In the genomic region with DNA sequence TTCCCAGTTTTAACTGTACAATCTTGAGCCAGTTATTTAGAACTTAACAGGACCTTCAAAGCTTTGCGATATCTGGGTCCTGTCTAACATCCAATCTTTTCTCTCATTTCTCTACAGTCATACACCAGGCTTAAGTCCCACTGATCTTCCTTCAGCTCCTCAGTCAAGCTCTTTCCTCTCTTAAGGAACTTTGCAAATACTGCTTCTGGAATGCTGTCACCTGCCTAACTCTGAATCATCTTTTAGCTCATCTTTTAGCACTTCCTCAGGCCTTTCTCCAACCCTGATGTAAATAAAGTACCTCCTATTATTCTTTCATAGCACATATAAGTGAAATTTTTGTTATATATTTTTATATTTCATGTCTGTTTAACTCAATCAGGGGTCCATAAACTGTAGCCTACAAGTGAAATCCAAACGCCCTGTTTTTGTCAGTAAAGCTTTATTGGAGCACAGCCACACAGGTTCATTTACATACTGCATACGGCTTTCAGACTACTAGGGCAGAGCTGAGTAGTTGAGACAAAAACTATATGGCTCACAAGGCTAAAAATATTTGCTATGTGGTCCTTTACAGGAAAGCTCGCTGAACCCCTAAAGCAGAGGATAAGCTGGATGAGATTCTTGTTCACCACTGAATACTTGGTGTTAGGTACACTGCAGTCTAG, we compare ENCODE assay signal across 14 cellular contexts.
DNase-seq lines count a peak whose midpoint lies in the region; ATAC-seq, FAIRE-seq and TF ChIP-seq lines count a peak whose summit lies in the region.
"Had no signal": no experiment of that assay in that cellular context is flagged by ENCODE, and none has a peak within 500 bp of the region (broad histone marks: within the 10 kb centered on the region; RNA-seq: fewer than 3 reads in every experiment).

No MANE protein-coding gene starts in this region.

- no peaks in the 10 kb centered on the region for H3K27me3 ChIP-seq in GM06990 (replicated peaks; ENCODE audit: control insufficient read depth, insufficient read depth, low read length)
- no peaks in the 10 kb centered on the region for H3K27me3 ChIP-seq in K562 (ENCODE audit: control insufficient read depth in 2 of 2, insufficient read depth in 2 of 2, low read length in 2 of 2)
- H3K27me3 ChIP-seq: Peyer's patch had no signal

- no TSS peak for BruUV-seq in K562 (replicated peaks; lab: Mats Ljungman, UMichigan)

- no peaks in the 10 kb centered on the region for H4K20me1 ChIP-seq in K562 (replicated peaks; ENCODE audit: control insufficient read depth, insufficient read depth, low read length)

- peaks cover 0 to 9% of the 10 kb centered on the region in 2 experiments; a peak in 1 of 5 replicates for H3K4me1 ChIP-seq in K562 (replicated peaks in 1 of 2; ENCODE audit: control insufficient read depth in 2 of 2, insufficient read depth in 2 of 2, low read length in 2 of 2)
- H3K4me1 ChIP-seq: Peyer's patch had no signal

- H3K27ac ChIP-seq in K562 (ENCODE audit: extremely low read depth, low read depth, low read length) = no peak overlapping the region

- H3K36me3 ChIP-seq in GM06990 (ENCODE audit: control insufficient read depth, insufficient read depth, low read length) (no peaks in the 10 kb centered on the region), K562 (ENCODE audit: control insufficient read depth, insufficient read depth, low read length) (peaks cover 22% of the 10 kb centered on the region)
- H3K36me3 ChIP-seq: Peyer's patch had no signal

- H2AFZ ChIP-seq in K562 (ENCODE audit: low read depth, low read length) = no peak overlapping the region

- no peak overlapping the region for H3K9ac ChIP-seq in K562 (ENCODE audit: insufficient read depth in 1 of 2, low read depth in 2 of 2, low read length in 2 of 2)

- peaks cover 27% of the 10 kb centered on the region for H3K79me2 ChIP-seq in K562 (ENCODE audit: control insufficient read depth, insufficient read depth, low read length)

- CTCF ChIA-PET in K562 (lab: Yijun Ruan, JAX; ENCODE audit: low intra/inter-chr PET ratio) = no interaction called here

- no peak for TF ChIP-seq RAD21 in K562 (CRISPR knock-in tag; conservative IDR thresholded peaks at IDR 0.05 in 1 of 2, IDR thresholded peaks at IDR 0.05 in 1 of 2)

- DNase-seq in GM06990 (ENCODE audit: extremely low read depth, insufficient read length) = no peak
- no peak for DNase-seq in K562 (ENCODE audit: extremely low read depth in 1 of 4, low spot score in 3 of 4)
- no peak for DNase-seq in frontal cortex (ENCODE audit: low spot score in 2 of 2)
- no peak for DNase-seq in left lobe of liver (ENCODE audit: low spot score)
- no peak for DNase-seq in cerebellum (ENCODE audit: low spot score)
- DNase-seq: kidney; NCI-H1092 treated with DMSO at 0.1 percent for 48 hours; Peyer's patch; stimulated activated CD4-positive, alpha-beta T cell treated with anti-CD3 and anti-CD28 coated beads, Interleukin-1b, Interleukin-23, amount 100 ng/mL, for 48 hours had no signal

- no peak overlapping the region for H3K4me2 ChIP-seq in K562 (ENCODE audit: insufficient read depth, low read length)

- intact Hi-C loops in K562 (cut with micrococcal nuclease) = no loop called here

- in situ Hi-C loops in K562 (cut with MboI) = no loop called here

- ATAC-seq in GM19463 (IDR thresholded peaks at IDR 0.05; ENCODE audit: unreplicated experiment) = peak; percentile 40
- ATAC-seq in HG03457 (IDR thresholded peaks at IDR 0.05; ENCODE audit: unreplicated experiment) = peak; percentile 38
- no peak for ATAC-seq in K562
- no peak for ATAC-seq in left lobe of liver
- ATAC-seq in GM19397 (IDR thresholded peaks at IDR 0.05; ENCODE audit: unreplicated experiment) = no peak

- TF ChIP-seq CTCF in GM06990 (IDR thresholded peaks at IDR 0.05; ENCODE audit: insufficient read depth, low read length, poor library complexity, severe bottlenecking) (no peak), K562 (IDR thresholded peaks at IDR 0.05 in 2 of 3, conservative IDR thresholded peaks at IDR 0.05 in 1 of 3; ENCODE audit: insufficient read depth in 2 of 3, low read depth in 1 of 3, low read length in 3 of 3) (no peak)

- H3K9me1 ChIP-seq in K562 (ENCODE audit: control insufficient read depth, insufficient read depth, low read length) = no peaks in the 10 kb centered on the region

- TF ChIP-seq EP300 in K562 (IDR thresholded peaks at IDR 0.05; ENCODE audit: low read length) = no peak

- TF ChIP-seq POLR2A in K562 (conservative IDR thresholded peaks at IDR 0.05) = no peak

- POLR2A ChIA-PET in K562 (lab: Yijun Ruan, JAX) = interaction anchor here (0.6 to 3.5 kb wide), 6 partner anchors 10 to 97 kb away, joined by 3 to 18 read pairs (median 3); a partner anchor contains a TSS

- FAIRE-seq in K562 (lab: Jason Lieb, UNC) (no peak), frontal cortex (lab: Jason Lieb, UNC) (no peak)
- FAIRE-seq: HTR-8/SVneo, urothelium cell line had no signal

- 57% methylated on average over 4 of the region's 4 CpGs for WGBS in K562 (ENCODE audit: insufficient coverage, low coverage, missing lambda C conversion rate)

- H3K9me3 ChIP-seq in K562 (replicated peaks; ENCODE audit: control insufficient read depth, insufficient read depth, low read depth, low read length) = no peaks in the 10 kb centered on the region
- H3K9me3 ChIP-seq: Peyer's patch had no signal

- H3K4me3 ChIP-seq in GM06990 (replicated peaks; ENCODE audit: low read depth, low read length) (peak overlapping the region; percentile 46), K562 (no peak overlapping the region)
- H3K4me3 ChIP-seq: Peyer's patch had no signal

TF ChIP-seq in K562, 482 proteins besides CTCF, POLR2A, EP300 and RAD21:
- TF ChIP-seq, protein P1, sequence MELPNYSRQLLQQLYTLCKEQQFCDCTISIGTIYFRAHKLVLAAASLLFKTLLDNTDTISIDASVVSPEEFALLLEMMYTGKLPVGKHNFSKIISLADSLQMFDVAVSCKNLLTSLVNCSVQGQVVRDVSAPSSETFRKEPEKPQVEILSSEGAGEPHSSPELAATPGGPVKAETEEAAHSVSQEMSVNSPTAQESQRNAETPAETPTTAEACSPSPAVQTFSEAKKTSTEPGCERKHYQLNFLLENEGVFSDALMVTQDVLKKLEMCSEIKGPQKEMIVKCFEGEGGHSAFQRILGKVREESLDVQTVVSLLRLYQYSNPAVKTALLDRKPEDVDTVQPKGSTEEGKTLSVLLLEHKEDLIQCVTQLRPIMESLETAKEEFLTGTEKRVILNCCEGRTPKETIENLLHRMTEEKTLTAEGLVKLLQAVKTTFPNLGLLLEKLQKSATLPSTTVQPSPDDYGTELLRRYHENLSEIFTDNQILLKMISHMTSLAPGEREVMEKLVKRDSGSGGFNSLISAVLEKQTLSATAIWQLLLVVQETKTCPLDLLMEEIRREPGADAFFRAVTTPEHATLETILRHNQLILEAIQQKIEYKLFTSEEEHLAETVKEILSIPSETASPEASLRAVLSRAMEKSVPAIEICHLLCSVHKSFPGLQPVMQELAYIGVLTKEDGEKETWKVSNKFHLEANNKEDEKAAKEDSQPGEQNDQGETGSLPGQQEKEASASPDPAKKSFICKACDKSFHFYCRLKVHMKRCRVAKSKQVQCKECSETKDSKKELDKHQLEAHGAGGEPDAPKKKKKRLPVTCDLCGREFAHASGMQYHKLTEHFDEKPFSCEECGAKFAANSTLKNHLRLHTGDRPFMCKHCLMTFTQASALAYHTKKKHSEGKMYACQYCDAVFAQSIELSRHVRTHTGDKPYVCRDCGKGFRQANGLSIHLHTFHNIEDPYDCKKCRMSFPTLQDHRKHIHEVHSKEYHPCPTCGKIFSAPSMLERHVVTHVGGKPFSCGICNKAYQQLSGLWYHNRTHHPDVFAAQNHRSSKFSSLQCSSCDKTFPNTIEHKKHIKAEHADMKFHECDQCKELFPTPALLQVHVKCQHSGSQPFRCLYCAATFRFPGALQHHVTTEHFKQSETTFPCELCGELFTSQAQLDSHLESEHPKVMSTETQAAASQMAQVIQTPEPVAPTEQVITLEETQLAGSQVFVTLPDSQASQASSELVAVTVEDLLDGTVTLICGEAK (IDR thresholded peaks at IDR 0.05) = peak; percentile 56; the same call in 1 of the 2 replicates
- TF ChIP-seq, protein P1 (CRISPR knock-in tag; IDR thresholded peaks at IDR 0.05) = no peak
- TF ChIP-seq BHLHE40 (IDR thresholded peaks at IDR 0.05; ENCODE audit: low read length) = no peak

Comparison
In these comparisons a context has a peak if more than half of its experiments do, and no peak if none do; other contexts are left out.
1. ATAC-seq: peak in GM19463 (single experiment) and HG03457 (single experiment); none in K562 (single experiment), left lobe of liver (single experiment) and GM19397 (single experiment).